1 cellular context compared by ENCODE assay signal in the genomic region with DNA sequence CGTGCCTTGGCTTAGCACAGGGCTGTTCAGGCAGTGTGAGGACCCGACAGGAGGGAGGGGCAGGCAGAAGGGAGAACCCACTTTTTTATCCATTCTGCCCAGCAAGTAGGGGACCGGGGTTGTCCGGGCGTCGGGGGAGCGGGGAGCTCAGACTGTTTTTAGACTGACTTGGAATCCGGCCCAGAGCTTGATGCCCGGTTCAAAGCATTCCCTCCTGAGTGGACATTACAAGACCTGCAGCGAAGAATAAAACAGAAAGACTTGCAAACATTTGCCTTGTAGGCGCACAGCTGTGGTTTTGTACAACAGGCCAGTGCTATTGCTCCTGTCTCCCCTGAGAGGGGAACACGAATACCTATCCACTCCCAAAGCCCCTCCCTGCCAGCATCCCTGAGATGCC.
TF ChIP-seq lines count a peak whose summit lies in the region.

No MANE protein-coding gene starts in this region.

TF ChIP-seq in HEK293T, 16 proteins besides CTCF, POLR2A, EP300 and RAD21 (continued from another document):
- TF ChIP-seq TARDBP (IDR thresholded peaks at IDR 0.05) (no peak), FOXM1 (IDR thresholded peaks at IDR 0.05; ENCODE audit: borderline replicate concordance) (no peak), PKNOX1 (IDR thresholded peaks at IDR 0.05) (no peak)
